In the genomic region with DNA sequence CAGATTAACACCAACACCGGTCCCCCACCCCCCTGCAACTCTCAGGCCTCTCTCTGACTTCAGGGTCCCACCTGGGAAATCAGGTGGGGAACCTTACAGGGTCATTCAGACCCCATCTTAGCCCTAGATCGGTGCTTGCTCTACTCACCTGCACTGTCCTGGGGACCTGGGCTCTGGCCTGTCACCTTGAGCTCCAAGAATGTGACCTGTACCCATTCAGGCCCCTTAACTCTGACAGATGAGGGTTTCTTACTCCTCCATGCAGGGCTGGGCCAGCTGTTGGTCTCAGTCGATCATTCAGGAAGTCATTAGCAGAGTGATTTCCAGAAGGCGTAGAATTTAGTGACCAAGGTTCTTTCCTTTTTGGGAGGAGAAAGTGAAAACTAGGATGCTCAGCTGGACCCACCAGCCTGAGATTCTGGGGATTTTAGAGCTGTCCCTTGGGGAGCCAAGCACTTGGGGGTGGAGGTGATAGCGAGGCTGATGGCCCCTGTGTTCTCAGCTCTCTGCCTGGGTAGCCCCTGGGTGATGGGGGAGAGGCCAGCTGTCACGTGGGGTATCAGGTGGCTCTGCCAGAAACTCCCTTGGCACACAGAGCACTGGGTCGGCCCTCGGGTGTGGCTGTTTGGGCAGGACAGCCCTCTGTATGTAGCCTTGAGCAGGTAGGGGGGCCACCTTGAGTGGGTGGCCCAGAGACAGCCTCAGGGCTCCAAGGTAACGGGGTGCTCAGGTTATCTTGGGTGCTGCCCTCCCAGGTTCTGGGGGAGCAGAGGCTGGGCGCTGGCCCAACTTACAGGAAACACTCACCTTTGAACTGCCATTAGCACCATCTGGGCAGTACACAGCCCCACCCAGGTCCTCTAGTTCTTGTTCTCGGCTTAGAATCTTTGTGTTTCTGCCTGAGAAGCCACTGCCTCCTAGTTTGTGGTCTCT, we compare ENCODE assay signal across 2 cellular contexts.
TF ChIP-seq lines count a peak whose summit lies in the region.

No MANE protein-coding gene starts in this region.

TF ChIP-seq in SK-N-SH, 30 proteins besides CTCF, POLR2A, EP300 and RAD21 (continued from another document):
- TF ChIP-seq, protein P1, sequence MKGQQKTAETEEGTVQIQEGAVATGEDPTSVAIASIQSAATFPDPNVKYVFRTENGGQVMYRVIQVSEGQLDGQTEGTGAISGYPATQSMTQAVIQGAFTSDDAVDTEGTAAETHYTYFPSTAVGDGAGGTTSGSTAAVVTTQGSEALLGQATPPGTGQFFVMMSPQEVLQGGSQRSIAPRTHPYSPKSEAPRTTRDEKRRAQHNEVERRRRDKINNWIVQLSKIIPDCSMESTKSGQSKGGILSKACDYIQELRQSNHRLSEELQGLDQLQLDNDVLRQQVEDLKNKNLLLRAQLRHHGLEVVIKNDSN (IDR thresholded peaks at IDR 0.05; ENCODE audit: borderline replicate concordance, low read depth), result peak; percentile 78
- no peak for TF ChIP-seq SMC3 (IDR thresholded peaks at IDR 0.05; ENCODE audit: low read depth, low read length)

TF ChIP-seq in SK-N-SH treated with all-trans-retinoic acid at 6 μM for 48 hours, 23 proteins besides CTCF, POLR2A, EP300 and RAD21:
- TF ChIP-seq, protein P2, sequence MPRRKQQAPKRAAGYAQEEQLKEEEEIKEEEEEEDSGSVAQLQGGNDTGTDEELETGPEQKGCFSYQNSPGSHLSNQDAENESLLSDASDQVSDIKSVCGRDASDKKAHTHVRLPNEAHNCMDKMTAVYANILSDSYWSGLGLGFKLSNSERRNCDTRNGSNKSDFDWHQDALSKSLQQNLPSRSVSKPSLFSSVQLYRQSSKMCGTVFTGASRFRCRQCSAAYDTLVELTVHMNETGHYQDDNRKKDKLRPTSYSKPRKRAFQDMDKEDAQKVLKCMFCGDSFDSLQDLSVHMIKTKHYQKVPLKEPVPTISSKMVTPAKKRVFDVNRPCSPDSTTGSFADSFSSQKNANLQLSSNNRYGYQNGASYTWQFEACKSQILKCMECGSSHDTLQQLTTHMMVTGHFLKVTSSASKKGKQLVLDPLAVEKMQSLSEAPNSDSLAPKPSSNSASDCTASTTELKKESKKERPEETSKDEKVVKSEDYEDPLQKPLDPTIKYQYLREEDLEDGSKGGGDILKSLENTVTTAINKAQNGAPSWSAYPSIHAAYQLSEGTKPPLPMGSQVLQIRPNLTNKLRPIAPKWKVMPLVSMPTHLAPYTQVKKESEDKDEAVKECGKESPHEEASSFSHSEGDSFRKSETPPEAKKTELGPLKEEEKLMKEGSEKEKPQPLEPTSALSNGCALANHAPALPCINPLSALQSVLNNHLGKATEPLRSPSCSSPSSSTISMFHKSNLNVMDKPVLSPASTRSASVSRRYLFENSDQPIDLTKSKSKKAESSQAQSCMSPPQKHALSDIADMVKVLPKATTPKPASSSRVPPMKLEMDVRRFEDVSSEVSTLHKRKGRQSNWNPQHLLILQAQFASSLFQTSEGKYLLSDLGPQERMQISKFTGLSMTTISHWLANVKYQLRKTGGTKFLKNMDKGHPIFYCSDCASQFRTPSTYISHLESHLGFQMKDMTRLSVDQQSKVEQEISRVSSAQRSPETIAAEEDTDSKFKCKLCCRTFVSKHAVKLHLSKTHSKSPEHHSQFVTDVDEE (CRISPR knock-in tag; IDR thresholded peaks at IDR 0.05), result no peak
- TF ChIP-seq, protein P3, sequence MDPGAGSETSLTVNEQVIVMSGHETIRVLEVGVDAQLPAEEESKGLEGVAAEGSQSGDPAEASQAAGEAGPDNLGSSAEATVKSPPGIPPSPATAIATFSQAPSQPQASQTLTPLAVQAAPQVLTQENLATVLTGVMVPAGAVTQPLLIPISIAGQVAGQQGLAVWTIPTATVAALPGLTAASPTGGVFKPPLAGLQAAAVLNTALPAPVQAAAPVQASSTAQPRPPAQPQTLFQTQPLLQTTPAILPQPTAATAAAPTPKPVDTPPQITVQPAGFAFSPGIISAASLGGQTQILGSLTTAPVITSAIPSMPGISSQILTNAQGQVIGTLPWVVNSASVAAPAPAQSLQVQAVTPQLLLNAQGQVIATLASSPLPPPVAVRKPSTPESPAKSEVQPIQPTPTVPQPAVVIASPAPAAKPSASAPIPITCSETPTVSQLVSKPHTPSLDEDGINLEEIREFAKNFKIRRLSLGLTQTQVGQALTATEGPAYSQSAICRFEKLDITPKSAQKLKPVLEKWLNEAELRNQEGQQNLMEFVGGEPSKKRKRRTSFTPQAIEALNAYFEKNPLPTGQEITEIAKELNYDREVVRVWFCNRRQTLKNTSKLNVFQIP (CRISPR knock-in tag; IDR thresholded peaks at IDR 0.05; ENCODE audit: borderline replicate concordance, low read depth), result no peak
- TF ChIP-seq GLIS3 (CRISPR knock-in tag; IDR thresholded peaks at IDR 0.05) (no peak), OSR1 (CRISPR knock-in tag; IDR thresholded peaks at IDR 0.05) (no peak), CSDC2 (CRISPR knock-in tag; IDR thresholded peaks at IDR 0.05) (no peak), TOX (CRISPR knock-in tag; IDR thresholded peaks at IDR 0.05; ENCODE audit: borderline replicate concordance) (no peak), RARB (CRISPR knock-in tag; IDR thresholded peaks at IDR 0.05) (no peak), ZNF565 (CRISPR knock-in tag; conservative IDR thresholded peaks at IDR 0.05; ENCODE audit: low read depth) (no peak), ZFP30 (CRISPR knock-in tag; IDR thresholded peaks at IDR 0.05) (no peak), BACH2 (CRISPR knock-in tag; IDR thresholded peaks at IDR 0.05; ENCODE audit: borderline replicate concordance) (no peak), ZFP3 (CRISPR knock-in tag; IDR thresholded peaks at IDR 0.05) (no peak), ESRRG (CRISPR knock-in tag; IDR thresholded peaks at IDR 0.05) (no peak), ZNF70 (CRISPR knock-in tag; IDR thresholded peaks at IDR 0.05) (no peak), SNAI2 (CRISPR knock-in tag; IDR thresholded peaks at IDR 0.05) (no peak)
- TF ChIP-seq, protein P4, sequence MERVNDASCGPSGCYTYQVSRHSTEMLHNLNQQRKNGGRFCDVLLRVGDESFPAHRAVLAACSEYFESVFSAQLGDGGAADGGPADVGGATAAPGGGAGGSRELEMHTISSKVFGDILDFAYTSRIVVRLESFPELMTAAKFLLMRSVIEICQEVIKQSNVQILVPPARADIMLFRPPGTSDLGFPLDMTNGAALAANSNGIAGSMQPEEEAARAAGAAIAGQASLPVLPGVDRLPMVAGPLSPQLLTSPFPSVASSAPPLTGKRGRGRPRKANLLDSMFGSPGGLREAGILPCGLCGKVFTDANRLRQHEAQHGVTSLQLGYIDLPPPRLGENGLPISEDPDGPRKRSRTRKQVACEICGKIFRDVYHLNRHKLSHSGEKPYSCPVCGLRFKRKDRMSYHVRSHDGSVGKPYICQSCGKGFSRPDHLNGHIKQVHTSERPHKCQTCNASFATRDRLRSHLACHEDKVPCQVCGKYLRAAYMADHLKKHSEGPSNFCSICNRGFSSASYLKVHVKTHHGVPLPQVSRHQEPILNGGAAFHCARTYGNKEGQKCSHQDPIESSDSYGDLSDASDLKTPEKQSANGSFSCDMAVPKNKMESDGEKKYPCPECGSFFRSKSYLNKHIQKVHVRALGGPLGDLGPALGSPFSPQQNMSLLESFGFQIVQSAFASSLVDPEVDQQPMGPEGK (CRISPR knock-in tag; IDR thresholded peaks at IDR 0.05; ENCODE audit: borderline replicate concordance), result no peak
- TF ChIP-seq, protein P5, sequence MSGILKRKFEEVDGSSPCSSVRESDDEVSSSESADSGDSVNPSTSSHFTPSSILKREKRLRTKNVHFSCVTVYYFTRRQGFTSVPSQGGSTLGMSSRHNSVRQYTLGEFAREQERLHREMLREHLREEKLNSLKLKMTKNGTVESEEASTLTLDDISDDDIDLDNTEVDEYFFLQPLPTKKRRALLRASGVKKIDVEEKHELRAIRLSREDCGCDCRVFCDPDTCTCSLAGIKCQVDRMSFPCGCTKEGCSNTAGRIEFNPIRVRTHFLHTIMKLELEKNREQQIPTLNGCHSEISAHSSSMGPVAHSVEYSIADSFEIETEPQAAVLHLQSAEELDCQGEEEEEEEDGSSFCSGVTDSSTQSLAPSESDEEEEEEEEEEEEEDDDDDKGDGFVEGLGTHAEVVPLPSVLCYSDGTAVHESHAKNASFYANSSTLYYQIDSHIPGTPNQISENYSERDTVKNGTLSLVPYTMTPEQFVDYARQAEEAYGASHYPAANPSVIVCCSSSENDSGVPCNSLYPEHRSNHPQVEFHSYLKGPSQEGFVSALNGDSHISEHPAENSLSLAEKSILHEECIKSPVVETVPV (CRISPR knock-in tag; IDR thresholded peaks at IDR 0.05), result no peak
